In the genomic region with DNA sequence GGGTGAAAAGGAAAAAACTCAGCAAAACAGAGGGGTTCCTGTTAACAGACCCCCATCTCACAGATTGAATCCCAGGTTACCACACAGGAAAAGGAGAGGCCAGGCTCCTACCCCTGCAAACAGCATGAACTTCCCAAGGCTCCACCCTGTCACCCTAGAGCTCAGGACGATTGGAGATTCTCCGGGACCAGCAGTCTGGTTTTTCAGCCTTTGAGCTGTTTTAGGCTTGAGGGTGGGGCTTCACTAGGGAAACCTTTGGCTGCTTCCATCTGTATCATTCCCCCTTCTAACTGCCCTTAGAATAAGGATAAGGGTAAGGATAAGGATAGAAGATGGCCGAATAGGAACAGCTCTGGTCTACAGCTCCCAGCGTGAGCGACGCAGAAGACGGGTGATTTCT, we compare ENCODE assay signal across 23 cellular contexts. TPM values are rescaled to one million over a fixed set of nuclear protein-coding genes. Genes with fewer than 3 reads are reported as not detected.
DNase-seq lines count a peak whose midpoint lies in the region; ATAC-seq and TF ChIP-seq lines count a peak whose summit lies in the region.
"Had no signal": no experiment of that assay in that cellular context is flagged by ENCODE, and none has a peak within 500 bp of the region (broad histone marks: within the 10 kb centered on the region; RNA-seq: fewer than 3 reads in every experiment).

No MANE protein-coding gene starts in this region.

- CTCF ChIA-PET in PC-3 (lab: Charles Lee): no interaction called here

- no peaks in the 10 kb centered on the region for H3K4me1 Mint-ChIP-seq in mesothelial cell of epicardium
- H3K4me1 Mint-ChIP-seq: memory B cell had no signal

- no TSS peak for BruUV-seq in PC-3 (replicated peaks; lab: Mats Ljungman, UMichigan)

- POLR2A ChIA-PET in PC-3 (lab: Charles Lee; ENCODE audit: unreplicated experiment): no interaction called here

- DNase-seq in NCI-H1417 (lab: John Stamatoyannopoulos, UW): peak in 2 of 3 experiments; percentile 43 to 53
- no peak for DNase-seq in NCI-H1417 treated with DMSO at 0.1 percent for 48 hours (lab: John Stamatoyannopoulos, UW)
- DNase-seq in HuH-7.5 (ENCODE audit: low spot score): peak; percentile 5
- DNase-seq in SW480 (ENCODE audit: low spot score): peak; percentile 16
- DNase-seq in mesothelial cell of epicardium (ENCODE audit: low spot score in 2 of 2, unreplicated experiment in 2 of 2): no peak
- DNase-seq in PC-3: no peak
- DNase-seq in SK-N-DZ (ENCODE audit: low spot score): no peak
- no peak for DNase-seq in NCI-H2107 treated with DMSO at 0.1 percent for 48 hours (lab: John Stamatoyannopoulos, UW; ENCODE audit: unreplicated experiment)
- DNase-seq: activated CD8-positive, alpha-beta T cell treated with anti-CD3 and anti-CD28 coated beads for 36 hours; activated gamma-delta T cell treated with Interleukin-2 at 50 U/mL for 16 hours; activated T-cell treated with anti-CD3 and anti-CD28 coated beads for 4 hours; CD8-positive, alpha-beta T cell; colonic mucosa; DMS79 treated with DMSO at 0.1 percent for 48 hours; esophagus squamous epithelium; IMR-90; left colon; NCI-H1105 treated with DMSO at 0.1 percent for 48 hours; right cardiac atrium had no signal

- no peaks in the 10 kb centered on the region for H4K20me1 ChIP-seq in PC-3 (ENCODE audit: low read length)

- no peak overlapping the region for H3K4me2 ChIP-seq in PC-3 (ENCODE audit: low read length)

- peaks cover 3% of the 10 kb centered on the region for H3K9me3 Mint-ChIP-seq in mesothelial cell of epicardium
- H3K9me3 Mint-ChIP-seq: activated CD8-positive, alpha-beta T cell treated with anti-CD3 and anti-CD28 coated beads for 36 hours; CD8-positive, alpha-beta T cell; memory B cell; type B pancreatic cell had no signal

- H2AFZ ChIP-seq in PC-3 (ENCODE audit: low read length): no peak overlapping the region

- TF ChIP-seq CTCF in mesothelial cell of epicardium (IDR thresholded peaks at IDR 0.05; ENCODE audit: unreplicated experiment) (no peak), PC-3 (conservative IDR thresholded peaks at IDR 0.05; ENCODE audit: low read depth, low read length) (no peak)

- H3K4me3 Mint-ChIP-seq in mesothelial cell of epicardium: peak overlapping the region; percentile 46
- H3K4me3 Mint-ChIP-seq: activated CD8-positive, alpha-beta T cell treated with anti-CD3 and anti-CD28 coated beads for 36 hours; CD8-positive, alpha-beta T cell; memory B cell; type B pancreatic cell had no signal

- H3K36me3 ChIP-seq in PC-3 (ENCODE audit: low read depth, low read length): no peaks in the 10 kb centered on the region
- H3K36me3 ChIP-seq: colonic mucosa, esophagus squamous epithelium had no signal

- no peaks in the 10 kb centered on the region for H3K27me3 ChIP-seq in PC-3 (ENCODE audit: low read length)
- H3K27me3 ChIP-seq: colonic mucosa had no signal

- no peaks in the 10 kb centered on the region for H3K9me3 ChIP-seq in PC-3 (ENCODE audit: low read length)
- H3K9me3 ChIP-seq: colonic mucosa, esophagus squamous epithelium had no signal

- H3K4me1 ChIP-seq in PC-3 (ENCODE audit: insufficient read depth, low read length): no peaks in the 10 kb centered on the region
- H3K4me1 ChIP-seq: colonic mucosa had no signal

- no peak overlapping the region for H3K9ac ChIP-seq in PC-3 (ENCODE audit: low read length)

- ATAC-seq in PC-3: no peak
- ATAC-seq: activated CD8-positive, alpha-beta T cell treated with anti-CD3 and anti-CD28 coated beads for 36 hours; CD8-positive, alpha-beta T cell; left colon; right cardiac atrium had no signal

- H3K27ac Mint-ChIP-seq in mesothelial cell of epicardium: no peak overlapping the region
- H3K27ac Mint-ChIP-seq: activated CD8-positive, alpha-beta T cell treated with anti-CD3 and anti-CD28 coated beads for 36 hours; CD8-positive, alpha-beta T cell; memory B cell; type B pancreatic cell had no signal

- no peaks in the 10 kb centered on the region for H3K9me2 ChIP-seq in PC-3 (replicated peaks; ENCODE audit: low read length)

- H3K79me2 ChIP-seq in PC-3 (ENCODE audit: low read length): no peaks in the 10 kb centered on the region

- H3K27ac ChIP-seq in PC-3 (ENCODE audit: low read length): no peak overlapping the region
- H3K27ac ChIP-seq: 22Rv1, colonic mucosa, esophagus squamous epithelium had no signal

- H3K27me3 Mint-ChIP-seq in mesothelial cell of epicardium (ENCODE audit: low read depth): no peaks in the 10 kb centered on the region
- H3K27me3 Mint-ChIP-seq: memory B cell, type B pancreatic cell had no signal

- no peak overlapping the region for H3K4me3 ChIP-seq in PC-3 (ENCODE audit: low read length)
- H3K4me3 ChIP-seq: colonic mucosa, esophagus squamous epithelium had no signal

- intact Hi-C loops in PC-3 (cut with micrococcal nuclease): no loop called here

- no peaks in the 10 kb centered on the region for H3F3A ChIP-seq in PC-3 (ENCODE audit: low read length, unreplicated experiment)

- H3K36me3 Mint-ChIP-seq in mesothelial cell of epicardium: no peaks in the 10 kb centered on the region
- H3K36me3 Mint-ChIP-seq: CD8-positive, alpha-beta T cell; memory B cell; type B pancreatic cell had no signal

RNA-seq across cellular contexts. Expression of a gene that starts 16.0 kb away (rescaled TPM):
- 0.18 to 0.51 TPM (median 0.38 TPM) in 3 replicates for total RNA-seq in mesothelial cell of epicardium
- total RNA-seq in PC-3 (2014; rRNA removed): not detected in 2 replicates
- 0.17 and 0.74 TPM in 2 replicates for polyA plus RNA-seq in SK-N-DZ (2014; cell fraction: cytosol; rRNA removed)
- not detected in 2 replicates for polyA plus RNA-seq in SK-N-DZ (2014; cell fraction: nucleus; rRNA removed)
- total RNA-seq: activated CD8-positive, alpha-beta T cell treated with anti-CD3 and anti-CD28 coated beads for 36 hours; CD8-positive, alpha-beta T cell; colonic mucosa; IMR-90; left colon; omental fat pad; right cardiac atrium had no signal
- polyA plus RNA-seq: right cardiac atrium had no signal

Comparison
In these comparisons a context has a peak if more than half of its experiments do, and no peak if none do; other contexts are left out.
1. DNase-seq: peak in NCI-H1417 (2 of 3), HuH-7.5 (single experiment) and SW480 (single experiment); none in NCI-H1417 treated with DMSO at 0.1 percent for 48 hours (single experiment), mesothelial cell of epicardium (0 of 2), PC-3 (single experiment), SK-N-DZ (single experiment) and NCI-H2107 treated with DMSO at 0.1 percent for 48 hours (single experiment).